In genomic region chr17:42116705-42117396, GRCh38 we compare ENCODE assay signal across 8 cellular contexts. TPM values are rescaled to one million over a fixed set of nuclear protein-coding genes. Genes with fewer than 3 reads are reported as not detected.
A peak's percentile ranks its signal among the peaks of the same experiment; 100 is the strongest.
DNase-seq lines count a peak whose midpoint lies in the region; ATAC-seq, FAIRE-seq and TF ChIP-seq lines count a peak whose summit lies in the region.

No MANE protein-coding gene starts in this region.

- DNase-seq in GM12892 (ENCODE audit: insufficient read length) (peak; percentile 64), NCI-H2029 (lab: John Stamatoyannopoulos, UW) (peak; percentile 71), T-helper 22 cell (ENCODE audit: low read depth) (peak; percentile 62), amygdala (lab: John Stamatoyannopoulos, UW) (peak in 49 of 56 donors; percentile 9 to 85 (median 47)), right atrium auricular region (ENCODE audit: low spot score) (peak; percentile 90), sigmoid colon (peak; percentile 90)

- ATAC-seq in GM19467 (IDR thresholded peaks at IDR 0.05; ENCODE audit: unreplicated experiment) (no peak), GM19035 (IDR thresholded peaks at IDR 0.05; ENCODE audit: unreplicated experiment) (no peak)

- peak; percentile 99 for FAIRE-seq in GM12892 (lab: Jason Lieb, UNC)

- 34 to 41% methylated on average over 18 of the region's 18 CpGs for whole genome bisulfite sequencing in sigmoid colon, 2 donors

- TF ChIP-seq CTCF in right atrium auricular region (IDR thresholded peaks at IDR 0.05) (peak; percentile 72 to 86), sigmoid colon (IDR thresholded peaks at IDR 0.05) (peak; percentile 75 to 85 (median 79))

- H3K4me1 ChIP-seq in right atrium auricular region (peaks cover 0 to 30% of the 10 kb centered on the region in 2 donors), sigmoid colon (peaks cover 0 to 32% (median 29%) of the 10 kb centered on the region in 4 donors)

- TF ChIP-seq EP300 in sigmoid colon (IDR thresholded peaks at IDR 0.05), result no peak

- H3K27me3 ChIP-seq in right atrium auricular region (no peaks in the 10 kb centered on the region), sigmoid colon (no peaks in the 10 kb centered on the region)

- H3K4me3 ChIP-seq in right atrium auricular region (no peak overlapping the region), sigmoid colon (no peak overlapping the region)

- H3K9me3 ChIP-seq in right atrium auricular region (no peaks in the 10 kb centered on the region), sigmoid colon (no peaks in the 10 kb centered on the region)

- intact Hi-C loops in sigmoid colon (cut with DNase I), result loop anchor here (1.0 to 2.0 kb wide), 2 partner anchors 50 to 92 kb away; no protein-coding TSS in a partner anchor

- H3K36me3 ChIP-seq in right atrium auricular region (peaks cover 20% of the 10 kb centered on the region), sigmoid colon (peaks cover 0 to 53% (median 10%) of the 10 kb centered on the region in 4 donors)

- no peak for TF ChIP-seq POLR2A in GM12892 (IDR thresholded peaks at IDR 0.05; ENCODE audit: low read depth, low read length)
- no peak for TF ChIP-seq POLR2A in sigmoid colon (IDR thresholded peaks at IDR 0.05)

- H3K27ac ChIP-seq in right atrium auricular region, result no peak overlapping the region
- no peak overlapping the region for H3K27ac ChIP-seq in sigmoid colon

RNA-seq across cellular contexts. Expression of gene KAT2A, which starts 4.3 kb away (rescaled TPM):
- 28.6 TPM for polyA plus RNA-seq in GM12892 (2012; ENCODE audit: missing spikeins)
- total RNA-seq in right atrium auricular region (10 to 100 TPM; 11.3 to 11.4 TPM), sigmoid colon (10 to 100 TPM; 20.0 to 95.8 (median 26.0) TPM)
- polyA plus RNA-seq in sigmoid colon, result 10 to 100 TPM in 1 of 3 donors, 1 to 10 TPM in 2; 6.9 to 45.2 (median 9.6) TPM

RNA-seq across cellular contexts. Expression of gene DHX58, which starts 4.3 kb away (rescaled TPM):
- polyA plus RNA-seq in GM12892 (2012; ENCODE audit: missing spikeins), result 23.2 TPM
- total RNA-seq in right atrium auricular region, result 1 to 10 TPM; 3.5 to 4.3 TPM
- 10 to 100 TPM in 3 of 4 donors, 1 to 10 TPM in 1; 8.9 to 16.3 (median 14.6) TPM for total RNA-seq in sigmoid colon
- 10 to 100 TPM in 1 of 3 donors, 1 to 10 TPM in 2; 4.4 to 19.0 (median 6.6) TPM for polyA plus RNA-seq in sigmoid colon

RNA-seq across cellular contexts. Expression of gene HSPB9, which starts 5.8 kb away (rescaled TPM):
- not detected for polyA plus RNA-seq in GM12892 (2012; ENCODE audit: missing spikeins)
- total RNA-seq in right atrium auricular region (not detected), sigmoid colon (under 1 TPM in 3 of 4 donors, not detected in 1; 0.27 to 0.83 (median 0.49) TPM)
- polyA plus RNA-seq in sigmoid colon, result under 1 TPM in 1 of 3 donors, not detected in 2; 0.10 TPM

RNA-seq across cellular contexts. Expression of gene ZNF385C, which starts 18.6 kb away (rescaled TPM):
- 0.70 TPM for polyA plus RNA-seq in GM12892 (2012; ENCODE audit: missing spikeins)
- total RNA-seq in right atrium auricular region (not detected), sigmoid colon (under 1 TPM in 1 of 4 donors, not detected in 3; 0.33 TPM)
- under 1 TPM in 2 of 3 donors, not detected in 1; 0.42 to 0.60 TPM for polyA plus RNA-seq in sigmoid colon

RNA-seq across cellular contexts. Expression of gene RAB5C, which starts 37.9 kb away (rescaled TPM):
- polyA plus RNA-seq in GM12892 (2012; ENCODE audit: missing spikeins), result 34.2 TPM
- total RNA-seq in right atrium auricular region, result 10 to 100 TPM; 39.9 to 92.6 TPM
- 100 to 1,000 TPM in 2 of 4 donors, 10 to 100 TPM in 2; 75.9 to 104 (median 93.1) TPM for total RNA-seq in sigmoid colon
- 100 to 1,000 TPM; 182 to 303 (median 213) TPM for polyA plus RNA-seq in sigmoid colon
